In genomic region chr16:84362410-84362809, GRCh38 we compare ENCODE assay signal across 18 cellular contexts. TPM values are rescaled to one million over a fixed set of nuclear protein-coding genes. Genes with fewer than 3 reads are reported as not detected.
DNase-seq lines count a peak whose midpoint lies in the region; ATAC-seq and TF ChIP-seq lines count a peak whose summit lies in the region.
"Had no signal": no experiment of that assay in that cellular context is flagged by ENCODE, and none has a peak within 500 bp of the region (broad histone marks: within the 10 kb centered on the region; RNA-seq: fewer than 3 reads in every experiment).

No MANE protein-coding gene starts in this region.

- no peak overlapping the region for H2AFZ ChIP-seq in smooth muscle cell (ENCODE audit: low read depth)
- no peak overlapping the region for H2AFZ ChIP-seq in OCI-LY7 (ENCODE audit: low read length)
- H2AFZ ChIP-seq: hepatocyte had no signal

- no peak overlapping the region for H3K4me3 ChIP-seq in LNCaP clone FGC (ENCODE audit: low read depth, low read length)
- H3K4me3 ChIP-seq in dorsolateral prefrontal cortex: peak overlapping the region in 3 of 59 donors; percentile 2 to 17 (median 3)
- no peak overlapping the region for H3K4me3 ChIP-seq in smooth muscle cell
- H3K4me3 ChIP-seq in OCI-LY7 (ENCODE audit: low read depth, low read length, poor library complexity, severe bottlenecking): no peak overlapping the region
- H3K4me3 ChIP-seq: esophagus muscularis mucosa, hepatocyte, left ventricle myocardium inferior, MG63, SK-N-MC, spleen, suprapubic skin had no signal

- POLR2A ChIA-PET in OCI-LY7 (lab: Charles Lee): no interaction called here

- H3K9ac ChIP-seq in smooth muscle cell (ENCODE audit: low read depth): no peak overlapping the region

- H3K27me3 Mint-ChIP-seq in progenitor cell of endocrine pancreas: peaks cover 19% of the 10 kb centered on the region

- CTCF ChIA-PET in OCI-LY7 (lab: Charles Lee; ENCODE audit: unreplicated experiment): no interaction called here

- H3K79me2 ChIP-seq in smooth muscle cell (ENCODE audit: low read depth): no peaks in the 10 kb centered on the region
- H3K79me2 ChIP-seq in OCI-LY7 (ENCODE audit: insufficient read depth, low read depth, low read length): no peaks in the 10 kb centered on the region
- H3K79me2 ChIP-seq: hepatocyte had no signal

- peak overlapping the region; percentile 83 for H3K27ac Mint-ChIP-seq in progenitor cell of endocrine pancreas
- H3K27ac Mint-ChIP-seq: nephron had no signal

- H3K9me2 ChIP-seq in OCI-LY7 (ENCODE audit: insufficient read depth, low read length): no peaks in the 10 kb centered on the region

- no peaks in the 10 kb centered on the region for H3F3A ChIP-seq in smooth muscle cell (ENCODE audit: low read depth)

- H3K4me2 ChIP-seq in smooth muscle cell: no peak overlapping the region
- no peak overlapping the region for H3K4me2 ChIP-seq in OCI-LY7 (ENCODE audit: low read length)
- H3K4me2 ChIP-seq: hepatocyte had no signal

- peaks cover 19% of the 10 kb centered on the region for H3K4me1 Mint-ChIP-seq in progenitor cell of endocrine pancreas (ENCODE audit: low read depth)

- DNase-seq in LNCaP clone FGC (ENCODE audit: low read depth): peak; percentile 28
- DNase-seq in NCI-H345 treated with DMSO at 0.1 percent for 48 hours (lab: John Stamatoyannopoulos, UW; ENCODE audit: unreplicated experiment): peak; percentile 4
- DNase-seq in dorsolateral prefrontal cortex: peak in 2 of 10 donors; percentile 37 to 56
- no peak for DNase-seq in progenitor cell of endocrine pancreas (ENCODE audit: low spot score, unreplicated experiment)
- DNase-seq in smooth muscle cell (lab: John Stamatoyannopoulos, UW; ENCODE audit: unreplicated experiment): no peak
- DNase-seq in OCI-LY7 (ENCODE audit: low spot score): no peak
- DNase-seq: activated naive CD4-positive, alpha-beta T cell treated with anti-CD3 and anti-CD28 coated beads, Interleukin-2, amount 50 U/mL, for 16 hours; Caco-2; left ventricle myocardium inferior; MG63 had no signal

- no peaks in the 10 kb centered on the region for H4K20me1 ChIP-seq in smooth muscle cell (ENCODE audit: low read depth)
- no peaks in the 10 kb centered on the region for H4K20me1 ChIP-seq in OCI-LY7 (ENCODE audit: insufficient read depth, low read length)

- no TSS peak for BruUV-seq in OCI-LY7 (replicated peaks; lab: Mats Ljungman, UMichigan)

- H3K9me3 Mint-ChIP-seq in progenitor cell of endocrine pancreas (ENCODE audit: low read depth): no peaks in the 10 kb centered on the region
- H3K9me3 Mint-ChIP-seq: nephron had no signal

- peak overlapping the region in 54 of 59 donors; percentile 1 to 87 (median 72) for H3K27ac ChIP-seq in dorsolateral prefrontal cortex
- H3K27ac ChIP-seq in smooth muscle cell (ENCODE audit: low read depth): no peak overlapping the region
- H3K27ac ChIP-seq in OCI-LY7 (ENCODE audit: low read depth, low read length, poor library complexity, severe bottlenecking): no peak overlapping the region
- H3K27ac ChIP-seq: esophagus muscularis mucosa, hepatocyte, left ventricle myocardium inferior, SK-N-MC, spleen, suprapubic skin had no signal

- H3K9me3 ChIP-seq in smooth muscle cell (replicated peaks; ENCODE audit: low read depth) (no peaks in the 10 kb centered on the region), OCI-LY7 (ENCODE audit: low read length) (no peaks in the 10 kb centered on the region)
- H3K9me3 ChIP-seq: Caco-2, esophagus muscularis mucosa, left ventricle myocardium inferior, MG63, spleen, suprapubic skin had no signal

- ATAC-seq in GM19324 (IDR thresholded peaks at IDR 0.05; ENCODE audit: low FRiP score, unreplicated experiment): no peak

- no peak overlapping the region for H3K4me3 Mint-ChIP-seq in progenitor cell of endocrine pancreas (ENCODE audit: low read depth)
- H3K4me3 Mint-ChIP-seq: nephron had no signal

- TF ChIP-seq CTCF in LNCaP clone FGC (IDR thresholded peaks at IDR 0.05; ENCODE audit: control insufficient read depth, extremely low read depth, insufficient read depth): no peak
- TF ChIP-seq CTCF in dorsolateral prefrontal cortex (IDR thresholded peaks at IDR 0.05 in 54 of 56, conservative IDR thresholded peaks at IDR 0.05 in 2 of 56; ENCODE audit: low read depth in 1 of 56, partially characterized antibody in 56 of 56): no peak
- TF ChIP-seq CTCF in progenitor cell of endocrine pancreas (IDR thresholded peaks at IDR 0.05; ENCODE audit: unreplicated experiment): no peak
- no peak for TF ChIP-seq CTCF in smooth muscle cell (IDR thresholded peaks at IDR 0.05; ENCODE audit: borderline replicate concordance, insufficient read depth, poor library complexity, severe bottlenecking)
- TF ChIP-seq CTCF in OCI-LY7 (conservative IDR thresholded peaks at IDR 0.05; ENCODE audit: low read length): no peak

- no peaks in the 10 kb centered on the region for H3K36me3 ChIP-seq in smooth muscle cell (ENCODE audit: low read depth)
- H3K36me3 ChIP-seq in OCI-LY7 (ENCODE audit: insufficient read depth, low read length): no peaks in the 10 kb centered on the region
- H3K36me3 ChIP-seq: esophagus muscularis mucosa, left ventricle myocardium inferior, MG63, spleen, suprapubic skin had no signal

- WGBS in smooth muscle cell (ENCODE audit: low lambda C conversion rate): 69% methylated on average over 9 of the region's 9 CpGs

- peaks cover 0 to 7% (median 0%) of the 10 kb centered on the region in 45 donors for H3K27me3 ChIP-seq in dorsolateral prefrontal cortex
- peaks cover 17% of the 10 kb centered on the region for H3K27me3 ChIP-seq in smooth muscle cell (ENCODE audit: low read depth)
- H3K27me3 ChIP-seq: MG63 had no signal

- intact Hi-C loops in dorsolateral prefrontal cortex (cut with DNase I) (no loop called here), OCI-LY7 (cut with micrococcal nuclease; ENCODE audit: unreplicated experiment) (no loop called here)

- H3K4me1 ChIP-seq in smooth muscle cell (ENCODE audit: low read depth) (peaks cover 6% of the 10 kb centered on the region), OCI-LY7 (ENCODE audit: insufficient read depth, low read length, poor library complexity, severe bottlenecking) (peaks cover 7% of the 10 kb centered on the region)
- H3K4me1 ChIP-seq: left ventricle myocardium inferior had no signal

- no peaks in the 10 kb centered on the region for H3K36me3 Mint-ChIP-seq in progenitor cell of endocrine pancreas (ENCODE audit: insufficient read depth)

RNA-seq across cellular contexts. Expression of gene ATP2C2, which starts 5.9 kb away (rescaled TPM):
- total RNA-seq in dorsolateral prefrontal cortex (10 to 100 TPM in 41 of 120 experiments, 1 to 10 TPM in 79; 2.8 to 17.6 (median 8.8) TPM), progenitor cell of endocrine pancreas (6.8 and 10.8 TPM in 2 replicates), smooth muscle cell (3.1 and 3.2 TPM in 2 replicates), OCI-LY7 (2022) (not detected in 2 replicates)
- polyA plus RNA-seq in smooth muscle cell: 1.6 and 4.1 TPM in 2 replicates
- total RNA-seq in OCI-LY7 (2014; rRNA removed; shearing (Covaris generic)): 0.66 TPM in 1 of 2 replicates, not detected in the other
- total RNA-seq: activated CD8-positive, alpha-beta memory T cell treated with anti-CD3 and anti-CD28 coated beads for 36 hours; left ventricle myocardium inferior had no signal

Comparison
In these comparisons a context has a peak if more than half of its experiments do, and no peak if none do; other contexts are left out.
1. DNase-seq: peak in LNCaP clone FGC (single experiment) and NCI-H345 treated with DMSO at 0.1 percent for 48 hours (single experiment); none in progenitor cell of endocrine pancreas (single experiment), smooth muscle cell (single experiment) and OCI-LY7 (single experiment).
2. H3K27ac ChIP-seq: peak in dorsolateral prefrontal cortex (54 of 59); none in smooth muscle cell (single experiment) and OCI-LY7 (single experiment).